8 cellular contexts compared by ENCODE assay signal in genomic region chr1:85061711-85062424, GRCh38. TPM values are rescaled to one million over a fixed set of nuclear protein-coding genes. Genes with fewer than 3 reads are reported as not detected.
DNase-seq lines count a peak whose midpoint lies in the region; ATAC-seq and TF ChIP-seq lines count a peak whose summit lies in the region.

No MANE protein-coding gene starts in this region.

- ATAC-seq in GM19438 (IDR thresholded peaks at IDR 0.05; ENCODE audit: low read depth, unreplicated experiment) (peak; percentile 100), HG03565 (IDR thresholded peaks at IDR 0.05; ENCODE audit: unreplicated experiment) (peak; percentile 100)

- H3K27ac ChIP-seq in esophagus squamous epithelium, result peak overlapping the region in 3 of 4 donors; percentile 42 to 73 (median 60)

- no peaks in the 10 kb centered on the region for H3K27me3 ChIP-seq in esophagus squamous epithelium

- no peak for TF ChIP-seq POLR2A in esophagus squamous epithelium (IDR thresholded peaks at IDR 0.05)

- no peak for TF ChIP-seq CTCF in esophagus squamous epithelium (IDR thresholded peaks at IDR 0.05)

- DNase-seq in C1 segment of cervical spinal cord (lab: John Stamatoyannopoulos, UW) (peak in 13 of 14 donors; percentile 13 to 84 (median 69)), NOMO-1 treated with dmso at 0.1 percent for 144 hours (lab: John Stamatoyannopoulos, UW; ENCODE audit: unreplicated experiment) (peak; percentile 51), esophagus squamous epithelium (lab: John Stamatoyannopoulos, UW) (peak; percentile 66), myocyte (ENCODE audit: low read depth) (peak; percentile 99)
- DNase-seq in activated T-cell treated with anti-CD3 and anti-CD28 coated beads, Interleukin-2, amount 50 U/mL, for 1 hour, result peak; percentile 73
- DNase-seq in stimulated activated CD8-positive, alpha-beta memory T cell treated with anti-CD3 and anti-CD28 coated beads, Interleukin-7, amount 100 ng/mL, for 24 hours (ENCODE audit: low read depth), result peak; percentile 52

- 14 to 20% methylated on average over 8 to 13 of the region's 25 CpGs for WGBS in esophagus squamous epithelium, 2 donors

- peaks cover 0 to 11% (median 0%) of the 10 kb centered on the region in 3 donors for H3K4me1 ChIP-seq in esophagus squamous epithelium

- H3K9me3 ChIP-seq in esophagus squamous epithelium, result no peaks in the 10 kb centered on the region

- H3K36me3 ChIP-seq in esophagus squamous epithelium, result no peaks in the 10 kb centered on the region

- intact Hi-C loops in esophagus squamous epithelium (cut with DNase I), result no loop called here

- peak overlapping the region; percentile 31 to 66 (median 48) for H3K4me3 ChIP-seq in esophagus squamous epithelium

RNA-seq across cellular contexts. Expression of gene MCOLN3, which starts 13.6 kb away (rescaled TPM):
- 1 to 10 TPM in 1 of 4 donors, under 1 TPM in 2, not detected in 1; 0.32 to 2.3 (median 0.61) TPM for total RNA-seq in esophagus squamous epithelium
- total RNA-seq in myocyte, result 2.9 and 3.0 TPM in 2 replicates
- polyA plus RNA-seq in myocyte (2012), result 0.28 TPM

Comparison
In these comparisons a context has a peak if more than half of its experiments do, and no peak if none do; other contexts are left out.
1. Peak in every context shown above with its lines: DNase-seq, ATAC-seq, H3K4me3 ChIP-seq and H3K27ac ChIP-seq.